ENCODE assay signal across 26 cellular contexts in genomic region chr11:34775417-34775888, GRCh38.
"Had no signal": no experiment of that assay in that cellular context is flagged by ENCODE, and none has a peak within 500 bp of the region (broad histone marks: within the 10 kb centered on the region; RNA-seq: fewer than 3 reads in every experiment).

No MANE protein-coding gene starts in this region.

- FAIRE-seq: keratinocyte, urothelium cell line had no signal

- H3K4me1 ChIP-seq: left lung, right atrium auricular region, testis, transverse colon, upper lobe of right lung had no signal

- H3K27ac ChIP-seq: left lung, ovary, right atrium auricular region, skin epidermis, stomach, testis, thyroid gland, transverse colon, upper lobe of right lung had no signal

- H3K27me3 ChIP-seq: left lung, ovary, right atrium auricular region, stomach, testis, thyroid gland, transverse colon, upper lobe of right lung had no signal

- ATAC-seq: left lung; mucosa of descending colon; naive thymus-derived CD4-positive, alpha-beta T cell; natural killer cell treated with Interleukin-12 subunit alpha and Interleukin-12 subunit beta and Interleukin-15 and Interleukin-18, amount 100 ng/mL, for 72 hours; sciatic nerve; stimulated activated naive B cell treated with anti-CD40 and anti-IgM and Interleukin-4, amounts not matched to agents 10 μg/mL and 1 μg/mL and 100 μg/mL, for 72 hours; stimulated activated naive CD8-positive, alpha-beta T cell treated with anti-CD3 and anti-CD28 coated beads, Interleukin-15, Interleukin-2, amounts not matched to agents 100 U/mL and 50 U/mL, for 24 hours; upper lobe of right lung had no signal

- H3K9me3 ChIP-seq: left lung, mucosa of descending colon, ovary, stomach, testis, thyroid gland, transverse colon, upper lobe of right lung had no signal

- H3K4me3 ChIP-seq: left lung, lung, mucosa of descending colon, ovary, right atrium auricular region, skin epidermis, stomach, testis, thyroid gland, transverse colon, upper lobe of right lung had no signal

- H3K36me3 ChIP-seq: left lung, ovary, right atrium auricular region, stomach, thyroid gland, transverse colon, upper lobe of right lung had no signal

- DNase-seq: hippocampal formation; kidney glomerular epithelial cell; left cardiac atrium; left lung; midbrain; mucosa of descending colon; naive thymus-derived CD4-positive, alpha-beta T cell; ovary; stimulated activated CD4-positive, alpha-beta T cell treated with anti-CD3 and anti-CD28 coated beads, Interleukin-12 subunit alpha, Interleukin-12 subunit beta, amount 100 ng/mL, for 4 hours; stimulated activated CD4-positive, alpha-beta T cell treated with anti-CD3 and anti-CD28 coated beads, Interleukin-15, amount 100 ng/mL, for 24 hours; stimulated activated CD4-positive, alpha-beta T cell treated with anti-CD3 and anti-CD28 coated beads, Interleukin-2, amount 100 ng/mL, for 24 hours; stimulated activated CD4-positive, alpha-beta T cell treated with anti-CD3 and anti-CD28 coated beads, Interleukin-4, amount 100 ng/mL, for 1 hour; stimulated activated naive B cell treated with anti-CD40 and anti-IgM and Interleukin-4, amounts not matched to agents 10 μg/mL and 1 μg/mL and 100 μg/mL, for 72 hours; stimulated activated naive CD8-positive, alpha-beta T cell treated with anti-CD3 and anti-CD28 coated beads, Interleukin-15, Interleukin-2, amounts not matched to agents 100 U/mL and 50 U/mL, for 24 hours; stomach; testis; thyroid gland; transverse colon; upper lobe of right lung had no signal
